Comparison of ENCODE assay signal across 7 cellular contexts in genomic region chr16:67192781-67193260, GRCh38. TPM values are rescaled to one million over a fixed set of nuclear protein-coding genes. Genes with fewer than 3 reads are reported as not detected.
DNase-seq lines count a peak whose midpoint lies in the region; ATAC-seq and TF ChIP-seq lines count a peak whose summit lies in the region.

No MANE protein-coding gene starts in this region.

- peaks cover 53% of the 10 kb centered on the region for H3K36me3 Mint-ChIP-seq in activated T-helper 17 cell treated with anti-CD3 and anti-CD28 coated beads, Interleukin-2, amount 50 U/mL, for 72 hours (ENCODE audit: low read depth)

- intact Hi-C loops in sciatic nerve (cut with DNase I), result no loop called here

- no peak for DNase-seq in HFF-Myc (ENCODE audit: extremely low read depth, low read depth)
- no peak for DNase-seq in sciatic nerve (ENCODE audit: low spot score)
- DNase-seq in G401 (ENCODE audit: low spot score), result no peak
- DNase-seq in NCI-H1694 (lab: John Stamatoyannopoulos, UW), result no peak

- TF ChIP-seq CTCF in HFF-Myc (IDR thresholded peaks at IDR 0.05; ENCODE audit: low read depth, low read length, missing control alignments), result no peak

- H3K36me3 ChIP-seq in iPS-20b (ENCODE audit: insufficient read depth, low read depth, low read length) (peaks cover 46% of the 10 kb centered on the region), subcutaneous abdominal adipose tissue (ENCODE audit: control insufficient read depth in 5 of 5, insufficient read depth in 5 of 5, low read length in 5 of 5) (peaks cover 0 to 45% (median 41%) of the 10 kb centered on the region in 5 donors)

- no peaks in the 10 kb centered on the region for H3K9me3 Mint-ChIP-seq in activated T-helper 17 cell treated with anti-CD3 and anti-CD28 coated beads, Interleukin-2, amount 50 U/mL, for 72 hours

- H3K4me3 ChIP-seq in HFF-Myc (replicated peaks; ENCODE audit: low read depth, low read length) (peak overlapping the region; percentile 100), iPS-20b (ENCODE audit: low read length) (peak overlapping the region; percentile 93), subcutaneous abdominal adipose tissue (ENCODE audit: low read depth in 1 of 5, low read length in 5 of 5) (peak overlapping the region; percentile 75 to 98 (median 95))

- no peaks in the 10 kb centered on the region for H3K27me3 Mint-ChIP-seq in activated T-helper 17 cell treated with anti-CD3 and anti-CD28 coated beads, Interleukin-2, amount 50 U/mL, for 72 hours

- H3K27ac Mint-ChIP-seq in activated T-helper 17 cell treated with anti-CD3 and anti-CD28 coated beads, Interleukin-2, amount 50 U/mL, for 72 hours, result peak overlapping the region; percentile 88

- H3K4me1 ChIP-seq in iPS-20b (ENCODE audit: insufficient read depth, low read length), result peaks cover 3% of the 10 kb centered on the region; the same call in 1 of the 2 replicates
- peaks cover 18 to 59% (median 34%) of the 10 kb centered on the region in 5 donors for H3K4me1 ChIP-seq in subcutaneous abdominal adipose tissue (ENCODE audit: control insufficient read depth in 5 of 5, insufficient read depth in 5 of 5, low read length in 5 of 5)

- peaks cover 27% of the 10 kb centered on the region for H3K4me1 Mint-ChIP-seq in activated T-helper 17 cell treated with anti-CD3 and anti-CD28 coated beads, Interleukin-2, amount 50 U/mL, for 72 hours

- no peaks in the 10 kb centered on the region for H3K27me3 ChIP-seq in iPS-20b (ENCODE audit: insufficient read depth, low read length)
- H3K27me3 ChIP-seq in subcutaneous abdominal adipose tissue (ENCODE audit: control insufficient read depth in 5 of 5, insufficient read depth in 4 of 5, low read length in 5 of 5), result no peaks in the 10 kb centered on the region

- in situ Hi-C loops in G401 (cut with HindIII; ENCODE audit: low sequenced_read_pairs), result no loop called here

- peak overlapping the region; percentile 82 for H3K9ac ChIP-seq in iPS-20b (ENCODE audit: low read depth, low read length)
- H3K9ac ChIP-seq in subcutaneous abdominal adipose tissue (ENCODE audit: low read length in 5 of 5), result peak overlapping the region; percentile 84 to 100 (median 96)

- H3K4me3 Mint-ChIP-seq in activated T-helper 17 cell treated with anti-CD3 and anti-CD28 coated beads, Interleukin-2, amount 50 U/mL, for 72 hours, result peak overlapping the region; percentile 85

- peak; percentile 13 for ATAC-seq in activated T-helper 17 cell treated with anti-CD3 and anti-CD28 coated beads, Interleukin-2, amount 50 U/mL, for 72 hours (replicated peaks)
- no peak for ATAC-seq in sciatic nerve

- no peaks in the 10 kb centered on the region for H3K9me3 ChIP-seq in iPS-20b (ENCODE audit: insufficient read depth, low read depth, low read length)
- no peaks in the 10 kb centered on the region for H3K9me3 ChIP-seq in subcutaneous abdominal adipose tissue (ENCODE audit: control insufficient read depth in 5 of 5, low read length in 5 of 5)

- H3K27ac ChIP-seq in iPS-20b (ENCODE audit: low read length) (no peak overlapping the region), subcutaneous abdominal adipose tissue (ENCODE audit: low read depth, low read length) (peak overlapping the region; percentile 79)

RNA-seq across cellular contexts. Expression of gene E2F4, which starts 0.9 kb away (rescaled TPM):
- 100 to 1,000 TPM in 1 of 2 donors, 10 to 100 TPM in 1; 90.0 to 141 TPM for total RNA-seq in activated T-helper 17 cell treated with anti-CD3 and anti-CD28 coated beads, Interleukin-2, amount 50 U/mL, for 72 hours
- 45.0 TPM for total RNA-seq in sciatic nerve
- total RNA-seq in G401 (2014; rRNA removed; shearing (Covaris generic)), result 95.3 and 123 TPM in 2 replicates

RNA-seq across cellular contexts. Expression of gene EXOC3L1, which starts 2.9 kb away (rescaled TPM):
- total RNA-seq in activated T-helper 17 cell treated with anti-CD3 and anti-CD28 coated beads, Interleukin-2, amount 50 U/mL, for 72 hours, result 1 to 10 TPM in 1 of 2 donors, under 1 TPM in 1; 0.37 to 1.5 TPM
- total RNA-seq in sciatic nerve, result 1.3 TPM
- 0.24 and 0.25 TPM in 2 replicates for total RNA-seq in G401 (2014; rRNA removed; shearing (Covaris generic))

RNA-seq across cellular contexts. Expression of gene ELMO3, which starts 6.1 kb away (rescaled TPM):
- 1 to 10 TPM; 6.6 to 7.1 TPM for total RNA-seq in activated T-helper 17 cell treated with anti-CD3 and anti-CD28 coated beads, Interleukin-2, amount 50 U/mL, for 72 hours
- total RNA-seq in sciatic nerve, result 2.0 TPM
- total RNA-seq in G401 (2014; rRNA removed; shearing (Covaris generic)), result 0.61 and 1.0 TPM in 2 replicates

RNA-seq across cellular contexts. Expression of gene MATCAP1, which starts 9.1 kb away (rescaled TPM):
- 100 to 1,000 TPM in 1 of 2 donors, 10 to 100 TPM in 1; 47.0 to 118 TPM for total RNA-seq in activated T-helper 17 cell treated with anti-CD3 and anti-CD28 coated beads, Interleukin-2, amount 50 U/mL, for 72 hours
- 25.7 TPM for total RNA-seq in sciatic nerve
- 19.1 and 33.4 TPM in 2 replicates for total RNA-seq in G401 (2014; rRNA removed; shearing (Covaris generic))

RNA-seq across cellular contexts. Expression of gene NOL3, which starts 22.5 kb away (rescaled TPM):
- total RNA-seq in activated T-helper 17 cell treated with anti-CD3 and anti-CD28 coated beads, Interleukin-2, amount 50 U/mL, for 72 hours, result 100 to 1,000 TPM in 1 of 2 donors, 10 to 100 TPM in 1; 30.0 to 194 TPM
- total RNA-seq in sciatic nerve, result 37.9 TPM
- total RNA-seq in G401 (2014; rRNA removed; shearing (Covaris generic)), result 13.4 and 17.5 TPM in 2 replicates
